12 cellular contexts compared by ENCODE assay signal in genomic region chr10:101006593-101007098, GRCh38. TPM values are rescaled to one million over a fixed set of nuclear protein-coding genes. Genes with fewer than 3 reads are reported as not detected.
DNase-seq lines count a peak whose midpoint lies in the region; ATAC-seq and TF ChIP-seq lines count a peak whose summit lies in the region.
"Had no signal": no experiment of that assay in that cellular context is flagged by ENCODE, and none has a peak within 500 bp of the region (broad histone marks: within the 10 kb centered on the region; RNA-seq: fewer than 3 reads in every experiment).

No MANE protein-coding gene starts in this region.

- H3K36me3 ChIP-seq in BE2C, result peaks cover 43% of the 10 kb centered on the region
- peaks cover 8 to 60% of the 10 kb centered on the region in 2 experiments; a peak in 2 of 3 replicates for H3K36me3 ChIP-seq in HEK293 (ENCODE audit: control insufficient read depth in 2 of 2, insufficient read depth in 1 of 2, low read length in 2 of 2)
- peaks cover 16 to 54% (median 50%) of the 10 kb centered on the region in 4 donors for H3K36me3 ChIP-seq in esophagus muscularis mucosa
- H3K36me3 ChIP-seq in psoas muscle (ENCODE audit: insufficient read depth in 1 of 2, low read depth in 1 of 2), result peaks cover 0 to 52% of the 10 kb centered on the region in 2 donors

- H3K9me3 ChIP-seq in BE2C (no peaks in the 10 kb centered on the region), HEK293 (ENCODE audit: control insufficient read depth, insufficient read depth, low read depth, low read length) (no peaks in the 10 kb centered on the region), esophagus muscularis mucosa (no peaks in the 10 kb centered on the region), psoas muscle (no peaks in the 10 kb centered on the region)

- H3K27ac ChIP-seq in HEK293 (ENCODE audit: extremely low read depth, low read depth, low read length), result peak overlapping the region; percentile 58; the same call in 1 of the 2 replicates
- peak overlapping the region; percentile 55 to 100 (median 64) for H3K27ac ChIP-seq in esophagus muscularis mucosa (replicated peaks in 1 of 4)
- peak overlapping the region; percentile 36 for H3K27ac ChIP-seq in psoas muscle

- POLR2A ChIA-PET in HEK293 (lab: Yijun Ruan, JAX), result interaction anchor here (1.1 to 3.0 kb wide), 2 partner anchors 9 to 11 kb away, joined by 3 to 9 read pairs; no protein-coding TSS in a partner anchor

- ATAC-seq in psoas muscle, result no peak
- ATAC-seq in GM21619 (IDR thresholded peaks at IDR 0.05; ENCODE audit: unreplicated experiment), result no peak
- ATAC-seq in HG03097 (IDR thresholded peaks at IDR 0.05; ENCODE audit: low FRiP score, unreplicated experiment), result no peak

- intact Hi-C loops in esophagus muscularis mucosa (cut with DNase I), result no loop called here
- intact Hi-C loops in psoas muscle (cut with DNase I), result no loop called here

- H3K4me1 ChIP-seq in BE2C, result peaks cover 13% of the 10 kb centered on the region
- peaks cover 2% of the 10 kb centered on the region; the same call in 1 of the 2 replicates for H3K4me1 ChIP-seq in HEK293 (ENCODE audit: control insufficient read depth, insufficient read depth, low read length)
- peaks cover 50 to 77% (median 64%) of the 10 kb centered on the region in 4 donors for H3K4me1 ChIP-seq in esophagus muscularis mucosa
- H3K4me1 ChIP-seq in psoas muscle, result peaks cover 34% of the 10 kb centered on the region

- no peak for TF ChIP-seq EP300 in esophagus muscularis mucosa (IDR thresholded peaks at IDR 0.05)

- no peak for TF ChIP-seq CTCF in BE2C (IDR thresholded peaks at IDR 0.05; ENCODE audit: low read depth, low read length)
- TF ChIP-seq CTCF in HEK293 (tag by site-specific recombination; IDR thresholded peaks at IDR 0.05), result no peak
- TF ChIP-seq CTCF in esophagus muscularis mucosa (IDR thresholded peaks at IDR 0.05), result no peak
- TF ChIP-seq CTCF in psoas muscle (IDR thresholded peaks at IDR 0.05), result no peak

- H3K4me3 ChIP-seq in BE2C (ENCODE audit: low read depth, low read length), result no peak overlapping the region
- no peak overlapping the region for H3K4me3 ChIP-seq in HEK293 (ENCODE audit: low read depth, low read length)
- H3K4me3 ChIP-seq in esophagus muscularis mucosa, result no peak overlapping the region
- no peak overlapping the region for H3K4me3 ChIP-seq in psoas muscle

- DNase-seq in BE2C (peak; percentile 68), esophagus muscularis mucosa (ENCODE audit: extremely low spot score) (no peak), psoas muscle (no peak), iPS-NIHi11 (ENCODE audit: low spot score) (no peak)
- DNase-seq: activated CD4-positive, alpha-beta T cell treated with anti-CD3 and anti-CD28 coated beads for 4 hours; activated naive CD4-positive, alpha-beta T cell treated with anti-CD3 and anti-CD28 coated beads, Interleukin-2, amount 50 U/mL, for 16 hours; foreskin melanocyte; SIG-M5; T1000 had no signal

- TF ChIP-seq POLR2A in esophagus muscularis mucosa (IDR thresholded peaks at IDR 0.05; ENCODE audit: low read depth), result no peak

- CTCF ChIA-PET in HEK293 (lab: Yijun Ruan, JAX), result interaction anchor here (0.9 to 4.5 kb wide), 8 partner anchors 8 to 89 kb away, joined by 3 to 32 read pairs (median 5); no protein-coding TSS in a partner anchor

- H3K27me3 ChIP-seq in BE2C, result no peaks in the 10 kb centered on the region
- no peaks in the 10 kb centered on the region for H3K27me3 ChIP-seq in esophagus muscularis mucosa
- H3K27me3 ChIP-seq in psoas muscle (ENCODE audit: insufficient read depth in 3 of 3, low read length in 2 of 3), result no peaks in the 10 kb centered on the region

- WGBS in esophagus muscularis mucosa, result 85% methylated on average over 24 of the region's 33 CpGs
- 46 to 69% (median 55%) methylated on average over 28 to 33 of the region's 33 CpGs for WGBS in psoas muscle, 3 donors

TF ChIP-seq in HEK293, 187 proteins besides CTCF, POLR2A, EP300 and RAD21 (continues in another document):
- TF ChIP-seq PBX3 (CRISPR knock-in tag; IDR thresholded peaks at IDR 0.05) (no peak), ZNF239 (tag by site-specific recombination; IDR thresholded peaks at IDR 0.05) (no peak), ZNF558 (tag by site-specific recombination; IDR thresholded peaks at IDR 0.05) (no peak), ZNF2 (tag by site-specific recombination; IDR thresholded peaks at IDR 0.05) (0 out of 2 replicates have a peak, but pooled peaks have one; percentile 40), ZBTB17 (tag by site-specific recombination; IDR thresholded peaks at IDR 0.05) (peak; percentile 46; the same call in 1 of the 2 replicates), KLF8 (tag by site-specific recombination; IDR thresholded peaks at IDR 0.05) (0 out of 2 replicates have a peak, but pooled peaks have one; percentile 15), ZNF600 (tag by site-specific recombination; IDR thresholded peaks at IDR 0.05) (peak; percentile 84), ZNF555 (tag by site-specific recombination; conservative IDR thresholded peaks at IDR 0.05) (no peak), GLIS2 (tag by site-specific recombination; IDR thresholded peaks at IDR 0.05) (peak; percentile 55), ZNF354C (tag by site-specific recombination; IDR thresholded peaks at IDR 0.05; ENCODE audit: borderline replicate concordance, low read depth) (no peak), ZFP41 (tag by site-specific recombination; IDR thresholded peaks at IDR 0.05; ENCODE audit: borderline replicate concordance) (no peak), ZNF610 (tag by site-specific recombination; IDR thresholded peaks at IDR 0.05; ENCODE audit: borderline replicate concordance) (no peak; the same call in 1 of the 2 replicates), TCF7L2 (IDR thresholded peaks at IDR 0.05; ENCODE audit: borderline replicate concordance, low read depth, low read length) (no peak), ZNF274 (IDR thresholded peaks at IDR 0.05; ENCODE audit: low read length) (no peak), ZNF274 (tag by site-specific recombination; IDR thresholded peaks at IDR 0.05; ENCODE audit: borderline replicate concordance) (no peak), ZNF391 (tag by site-specific recombination; IDR thresholded peaks at IDR 0.05; ENCODE audit: borderline replicate concordance, low read depth) (no peak), ZNF202 (tag by site-specific recombination; IDR thresholded peaks at IDR 0.05; ENCODE audit: borderline replicate concordance) (peak; percentile 39; the same call in 1 of the 2 replicates), ZNF394 (tag by site-specific recombination; IDR thresholded peaks at IDR 0.05; ENCODE audit: borderline replicate concordance) (peak; percentile 69; the same call in 1 of the 2 replicates), ZNF623 (tag by site-specific recombination; IDR thresholded peaks at IDR 0.05) (no peak), OSR2 (tag by site-specific recombination; IDR thresholded peaks at IDR 0.05) (peak; percentile 75; the same call in 1 of the 2 replicates), ZNF768 (tag by site-specific recombination; IDR thresholded peaks at IDR 0.05) (no peak), ZNF664 (tag by site-specific recombination; IDR thresholded peaks at IDR 0.05) (no peak)
- TF ChIP-seq, protein P1, sequence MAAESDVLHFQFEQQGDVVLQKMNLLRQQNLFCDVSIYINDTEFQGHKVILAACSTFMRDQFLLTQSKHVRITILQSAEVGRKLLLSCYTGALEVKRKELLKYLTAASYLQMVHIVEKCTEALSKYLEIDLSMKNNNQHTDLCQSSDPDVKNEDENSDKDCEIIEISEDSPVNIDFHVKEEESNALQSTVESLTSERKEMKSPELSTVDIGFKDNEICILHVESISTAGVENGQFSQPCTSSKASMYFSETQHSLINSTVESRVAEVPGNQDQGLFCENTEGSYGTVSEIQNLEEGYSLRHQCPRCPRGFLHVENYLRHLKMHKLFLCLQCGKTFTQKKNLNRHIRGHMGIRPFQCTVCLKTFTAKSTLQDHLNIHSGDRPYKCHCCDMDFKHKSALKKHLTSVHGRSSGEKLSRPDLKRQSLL (tag by site-specific recombination; IDR thresholded peaks at IDR 0.05), result 0 out of 2 replicates have a peak, but pooled peaks have one; percentile 15

RNA-seq across cellular contexts. Expression of gene LZTS2, which starts 7.0 kb away (rescaled TPM):
- polyA plus RNA-seq in BE2C (2012; ENCODE audit: insufficient read depth, insufficient read length, low read depth), result 98.8 TPM
- 100 to 1,000 TPM in 3 of 4 donors, 10 to 100 TPM in 1; 90.5 to 209 (median 162) TPM for total RNA-seq in esophagus muscularis mucosa
- total RNA-seq in psoas muscle, result 10 to 100 TPM; 20.1 to 66.0 (median 28.7) TPM
- 10 to 100 TPM; 19.0 to 24.6 (median 20.0) TPM for polyA plus RNA-seq in psoas muscle

RNA-seq across cellular contexts. Expression of gene TWNK, which starts 19.3 kb away (rescaled TPM):
- polyA plus RNA-seq in BE2C (2012; ENCODE audit: insufficient read depth, insufficient read length, low read depth), result 96.5 TPM
- total RNA-seq in esophagus muscularis mucosa (10 to 100 TPM in 2 of 4 donors, 1 to 10 TPM in 2; 3.7 to 11.1 (median 9.0) TPM), psoas muscle (10 to 100 TPM; 11.0 to 29.0 (median 19.5) TPM)
- polyA plus RNA-seq in psoas muscle, result 10 to 100 TPM; 14.7 to 23.8 (median 22.6) TPM

RNA-seq across cellular contexts. Expression of gene MRPL43, which starts 19.3 kb away (rescaled TPM):
- polyA plus RNA-seq in BE2C (2012; ENCODE audit: insufficient read depth, insufficient read length, low read depth), result 250 TPM
- total RNA-seq in esophagus muscularis mucosa (10 to 100 TPM; 54.4 to 98.8 (median 82.4) TPM), psoas muscle (10 to 100 TPM; 56.6 to 90.1 (median 72.6) TPM)
- 100 to 1,000 TPM; 106 to 159 (median 111) TPM for polyA plus RNA-seq in psoas muscle

RNA-seq across cellular contexts. Expression of gene PDZD7, which starts 24.3 kb away (rescaled TPM):
- 9.7 TPM for polyA plus RNA-seq in BE2C (2012; ENCODE audit: insufficient read depth, insufficient read length, low read depth)
- total RNA-seq in esophagus muscularis mucosa (under 1 TPM; under 0.01 to 0.75 (median 0.39) TPM), psoas muscle (under 1 TPM in 2 of 4 donors, not detected in 2; 0.08 to 0.54 TPM)
- polyA plus RNA-seq in psoas muscle, result under 1 TPM; 0.04 to 0.30 (median 0.06) TPM

RNA-seq across cellular contexts. Expression of gene SFXN3, which starts 24.4 kb away (rescaled TPM):
- 31.7 TPM for polyA plus RNA-seq in BE2C (2012; ENCODE audit: insufficient read depth, insufficient read length, low read depth)
- total RNA-seq in esophagus muscularis mucosa (10 to 100 TPM; 40.9 to 95.5 (median 76.1) TPM), psoas muscle (1 to 10 TPM; 4.4 to 7.0 (median 4.9) TPM)
- polyA plus RNA-seq in psoas muscle, result 1 to 10 TPM; 3.2 to 6.1 (median 4.9) TPM
